ENCODE assay signal across 8 cellular contexts in the genomic region with DNA sequence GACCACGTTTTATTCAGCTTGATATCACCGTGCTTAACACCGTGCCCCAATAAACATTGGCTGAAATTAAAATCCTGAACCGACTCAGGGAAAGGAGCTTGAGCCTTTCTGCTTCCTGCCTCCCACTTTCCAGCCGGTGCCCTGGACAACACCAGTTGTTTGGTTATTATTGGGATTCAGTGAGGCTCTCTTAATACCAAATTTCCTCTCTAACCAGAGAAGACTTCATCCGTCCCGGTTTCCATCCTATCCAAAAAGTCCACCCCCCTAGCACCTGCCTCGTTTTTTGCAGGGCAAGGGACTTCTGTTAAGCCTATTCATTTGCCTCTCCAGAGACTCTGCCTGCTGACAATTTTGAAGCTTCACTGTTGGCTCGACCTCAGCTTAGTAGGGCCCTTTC. TPM values are rescaled to one million over a fixed set of nuclear protein-coding genes. Genes with fewer than 3 reads are reported as not detected.
DNase-seq lines count a peak whose midpoint lies in the region; ATAC-seq and TF ChIP-seq lines count a peak whose summit lies in the region.

No MANE protein-coding gene starts in this region.

- H3K79me2 ChIP-seq in osteoblast (ENCODE audit: insufficient read depth, low read length), result peaks cover 14% of the 10 kb centered on the region

- H3K9me3 ChIP-seq in ES-I3 (ENCODE audit: control insufficient read depth, insufficient read depth, low read length) (no peaks in the 10 kb centered on the region), endocrine pancreas (ENCODE audit: control insufficient read depth, low read length) (no peaks in the 10 kb centered on the region), osteoblast (ENCODE audit: low read depth, low read length) (no peaks in the 10 kb centered on the region)

- no peaks in the 10 kb centered on the region for H4K20me1 ChIP-seq in osteoblast (ENCODE audit: insufficient read depth, low read length)

- H3K27me3 ChIP-seq in endocrine pancreas (ENCODE audit: control insufficient read depth, insufficient read depth, low read length) (no peaks in the 10 kb centered on the region), osteoblast (ENCODE audit: insufficient read depth, low read length) (peaks cover 5% of the 10 kb centered on the region)

- H3K4me1 ChIP-seq in ES-I3 (ENCODE audit: insufficient read depth, low read length) (0 out of 2 replicates have a peak, but pooled peaks cover 4% of the 10 kb centered on the region), endocrine pancreas (ENCODE audit: control insufficient read depth, insufficient read depth, low read length) (no peaks in the 10 kb centered on the region), osteoblast (ENCODE audit: insufficient read depth, low read length) (peaks cover 16% of the 10 kb centered on the region)

- H3K4me2 ChIP-seq in osteoblast (ENCODE audit: insufficient read depth, low read length), result peak overlapping the region; percentile 96

- DNase-seq in NB4 (ENCODE audit: low read depth) (peak; percentile 21), osteoblast (ENCODE audit: insufficient read length, low spot score, missing footprints) (peak; percentile 47), NCI-H1105 treated with DMSO at 0.1 percent for 48 hours (lab: John Stamatoyannopoulos, UW) (no peak), NCI-H2227 treated with DMSO at 0.1 percent for 48 hours (lab: John Stamatoyannopoulos, UW) (no peak)
- DNase-seq in effector CD8-positive, alpha-beta T cell (lab: John Stamatoyannopoulos, UW), result no peak

- peak overlapping the region; percentile 55 for H3K27ac ChIP-seq in osteoblast (ENCODE audit: low read depth, low read length)

- ATAC-seq in GM18861 (IDR thresholded peaks at IDR 0.05; ENCODE audit: unreplicated experiment), result no peak

- TF ChIP-seq CTCF in NB4 (IDR thresholded peaks at IDR 0.05; ENCODE audit: low read depth, low read length) (no peak), osteoblast (IDR thresholded peaks at IDR 0.05; ENCODE audit: extremely low read depth, low read depth, low read length) (no peak)

- peak overlapping the region; percentile 62 for H3K4me3 ChIP-seq in NB4 (ENCODE audit: low read depth, low read length)
- H3K4me3 ChIP-seq in endocrine pancreas (ENCODE audit: control insufficient read depth, insufficient read depth, low read length), result peak overlapping the region; percentile 74
- peak overlapping the region; percentile 84 for H3K4me3 ChIP-seq in osteoblast (ENCODE audit: insufficient read depth, low read length)

- no peak for TF ChIP-seq POLR2A in NB4 (IDR thresholded peaks at IDR 0.05; ENCODE audit: extremely low read depth, insufficient read length)

- H2AFZ ChIP-seq in osteoblast (ENCODE audit: low read length), result peak overlapping the region; percentile 95

- peak overlapping the region; percentile 74; the same call in 1 of the 2 replicates for H3K9ac ChIP-seq in ES-I3 (ENCODE audit: low read depth, low read length)
- peak overlapping the region; percentile 77 for H3K9ac ChIP-seq in endocrine pancreas (ENCODE audit: control insufficient read depth, insufficient read depth, low read length)

- H3K36me3 ChIP-seq in ES-I3 (ENCODE audit: insufficient read depth, low read length), result no peaks in the 10 kb centered on the region
- H3K36me3 ChIP-seq in endocrine pancreas (ENCODE audit: control insufficient read depth, insufficient read depth, low read length), result no peaks in the 10 kb centered on the region
- H3K36me3 ChIP-seq in osteoblast (ENCODE audit: insufficient read depth, low read length), result no peaks in the 10 kb centered on the region

RNA-seq across cellular contexts. Expression of gene PRSS12, which starts 0.6 kb away (rescaled TPM):
- total RNA-seq in osteoblast, result 8.5 and 9.4 TPM in 2 replicates

Comparison
In these comparisons a context has a peak if more than half of its experiments do, and no peak if none do; other contexts are left out.
1. DNase-seq: peak in NB4 (single experiment) and osteoblast (single experiment); none in effector CD8-positive, alpha-beta T cell (single experiment), NCI-H1105 treated with DMSO at 0.1 percent for 48 hours (single experiment) and NCI-H2227 treated with DMSO at 0.1 percent for 48 hours (single experiment).
2. Peak in every context shown above with its lines, with median percentiles within 50 percentile points of each other: H3K4me3 ChIP-seq.